Comparison of ENCODE assay signal across 8 cellular contexts in the genomic region with DNA sequence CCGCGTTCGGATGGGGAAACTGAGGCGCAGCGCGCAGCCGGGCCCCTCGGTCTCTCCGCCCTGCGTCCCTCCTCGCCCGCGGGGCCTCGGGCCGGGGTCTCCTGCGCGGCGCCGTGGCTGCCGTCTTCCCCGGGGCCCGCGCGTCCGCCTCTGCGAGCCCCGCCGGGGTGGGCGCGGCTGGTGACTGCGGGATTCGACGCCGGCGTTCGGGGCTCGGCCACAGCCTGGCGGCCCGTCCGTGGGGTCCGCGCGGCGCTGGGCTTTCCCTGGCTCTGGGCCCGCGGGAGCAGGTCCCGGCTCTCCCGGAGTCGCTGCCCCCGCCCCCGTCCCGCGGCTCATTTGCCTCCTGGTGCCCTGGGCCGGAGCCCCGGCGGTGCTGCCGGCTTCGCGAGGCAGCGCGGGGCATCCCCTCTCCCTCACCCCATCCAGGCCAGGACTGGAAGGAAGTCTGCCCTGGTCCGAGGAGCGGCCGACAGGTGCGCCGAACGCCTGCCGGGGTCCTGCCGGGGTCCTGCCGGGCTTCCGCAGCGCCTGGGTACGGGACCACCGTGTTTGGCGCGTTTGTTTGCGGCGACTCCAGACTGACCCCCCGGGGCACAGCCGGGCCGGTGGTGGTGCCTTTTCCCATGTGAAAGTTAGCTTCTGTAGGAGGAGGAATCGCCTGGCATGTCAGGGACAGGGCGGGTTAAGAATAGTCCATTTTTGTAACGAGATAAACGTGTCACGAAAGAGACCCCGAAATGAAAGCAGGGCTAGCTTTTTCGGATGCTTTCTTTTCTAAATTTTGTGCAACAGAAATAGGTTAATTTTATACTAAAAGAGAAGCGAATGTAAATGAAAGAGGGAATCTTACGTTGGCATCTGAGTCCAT. TPM values are rescaled to one million over a fixed set of nuclear protein-coding genes. Genes with fewer than 3 reads are reported as not detected.
A peak's percentile ranks its signal among the peaks of the same experiment; 100 is the strongest.
DNase-seq lines count a peak whose midpoint lies in the region; ATAC-seq, FAIRE-seq and TF ChIP-seq lines count a peak whose summit lies in the region.

No MANE protein-coding gene starts in this region.

- no peaks in the 10 kb centered on the region for H4K20me1 ChIP-seq in K562 (replicated peaks; ENCODE audit: control insufficient read depth, insufficient read depth, low read length)

- TF ChIP-seq POLR2A in K562 (conservative IDR thresholded peaks at IDR 0.05) = no peak

- in situ Hi-C loops in K562 (cut with MboI) = no loop called here

- H3K4me1 ChIP-seq in K562 (replicated peaks in 1 of 2; ENCODE audit: control insufficient read depth in 2 of 2, insufficient read depth in 2 of 2, low read length in 2 of 2) = peaks cover 9 to 72% of the 10 kb centered on the region in 2 experiments; a peak in 4 of 5 replicates
- H3K4me1 ChIP-seq in left lung = peaks cover 15 to 38% of the 10 kb centered on the region in 2 donors
- peaks cover 5% of the 10 kb centered on the region for H3K4me1 ChIP-seq in thymus (ENCODE audit: control insufficient read depth, insufficient read depth, low read length)

- TF ChIP-seq EP300 in K562 (IDR thresholded peaks at IDR 0.05; ENCODE audit: low read length) = no peak

- H3K9me3 ChIP-seq in K562 (replicated peaks; ENCODE audit: control insufficient read depth, insufficient read depth, low read depth, low read length) (no peaks in the 10 kb centered on the region), left lung (no peaks in the 10 kb centered on the region), thymus (ENCODE audit: control insufficient read depth) (no peaks in the 10 kb centered on the region)

- no peak for FAIRE-seq in K562 (lab: Jason Lieb, UNC)

- intact Hi-C loops in K562 (cut with micrococcal nuclease) = no loop called here
- intact Hi-C loops in left lung (cut with DNase I) = no loop called here

- H3K4me3 ChIP-seq in GM12864 (ENCODE audit: low read depth, low read length) = peak overlapping the region; percentile 92
- peak overlapping the region; percentile 97 for H3K4me3 ChIP-seq in K562
- peak overlapping the region; percentile 70 to 86 for H3K4me3 ChIP-seq in left lung
- peak overlapping the region; percentile 96 for H3K4me3 ChIP-seq in thymus (ENCODE audit: low read length)

- no peak for TF ChIP-seq CTCF in GM12864 (IDR thresholded peaks at IDR 0.05; ENCODE audit: low read depth, low read length, missing control alignments)
- TF ChIP-seq CTCF in K562 (IDR thresholded peaks at IDR 0.05 in 2 of 3, conservative IDR thresholded peaks at IDR 0.05 in 1 of 3; ENCODE audit: insufficient read depth in 2 of 3, low read depth in 1 of 3, low read length in 3 of 3) = no peak
- no peak for TF ChIP-seq CTCF in left lung (IDR thresholded peaks at IDR 0.05)

- no TSS peak for BruUV-seq in K562 (replicated peaks; lab: Mats Ljungman, UMichigan)

- ATAC-seq in HG03442 (IDR thresholded peaks at IDR 0.05; ENCODE audit: unreplicated experiment) (peak; percentile 23), K562 (peak; percentile 49), left lung (peak; percentile 4), GM21576 (IDR thresholded peaks at IDR 0.05; ENCODE audit: unreplicated experiment) (no peak)

- H3K79me2 ChIP-seq in K562 (ENCODE audit: control insufficient read depth, insufficient read depth, low read length) = peaks cover 20% of the 10 kb centered on the region

- H3K27me3 ChIP-seq in K562 (ENCODE audit: control insufficient read depth in 2 of 2, insufficient read depth in 2 of 2, low read length in 2 of 2) = no peaks in the 10 kb centered on the region
- no peaks in the 10 kb centered on the region for H3K27me3 ChIP-seq in left lung
- H3K27me3 ChIP-seq in thymus (ENCODE audit: control insufficient read depth, insufficient read depth) = peaks cover 2% of the 10 kb centered on the region

- peak overlapping the region; percentile 70 for H3K27ac ChIP-seq in K562 (ENCODE audit: extremely low read depth, low read depth, low read length)
- H3K27ac ChIP-seq in left lung = peak overlapping the region; percentile 33 to 67
- no peak overlapping the region for H3K27ac ChIP-seq in thymus (ENCODE audit: low read depth)

- CTCF ChIA-PET in K562 (lab: Yijun Ruan, JAX; ENCODE audit: low intra/inter-chr PET ratio) = interaction anchor here (0.7 to 5.7 kb wide), 2 partner anchors 36 to 109 kb away, joined by 7 to 64 read pairs; no protein-coding TSS in a partner anchor

- peak overlapping the region; percentile 78 for H3K4me2 ChIP-seq in K562 (ENCODE audit: insufficient read depth, low read length)

- no peaks in the 10 kb centered on the region for H3K9me1 ChIP-seq in K562 (ENCODE audit: control insufficient read depth, insufficient read depth, low read length)

- H3K9ac ChIP-seq in K562 (ENCODE audit: insufficient read depth in 1 of 2, low read depth in 2 of 2, low read length in 2 of 2) = peak overlapping the region; percentile 85 to 96

- no peak for TF ChIP-seq RAD21 in K562 (CRISPR knock-in tag; conservative IDR thresholded peaks at IDR 0.05 in 1 of 2, IDR thresholded peaks at IDR 0.05 in 1 of 2)

- H3K36me3 ChIP-seq in K562 (ENCODE audit: control insufficient read depth, insufficient read depth, low read length) (peaks cover 21% of the 10 kb centered on the region; the same call in 1 of the 3 replicates), left lung (peaks cover under 1 to 26% of the 10 kb centered on the region in 2 donors), thymus (ENCODE audit: control insufficient read depth, insufficient read depth) (peaks cover 26% of the 10 kb centered on the region)

- 6% methylated on average over 64 of the region's 90 CpGs for WGBS in K562 (ENCODE audit: insufficient coverage, low coverage, missing lambda C conversion rate)
- WGBS in thymus = 6% methylated on average over 90 of the region's 90 CpGs

- POLR2A ChIA-PET in K562 (lab: Yijun Ruan, JAX) = interaction anchor here (0.6 to 2.7 kb wide), 4 partner anchors 11 to 537 kb away, joined by 3 to 8 read pairs (median 6); no protein-coding TSS in a partner anchor

- H2AFZ ChIP-seq in K562 (ENCODE audit: low read depth, low read length) = peak overlapping the region; percentile 98; the same call in 1 of the 2 replicates

- DNase-seq in GM12864 (ENCODE audit: low read depth) (no peak), K562 (ENCODE audit: extremely low read depth in 1 of 4, low spot score in 3 of 4) (peak in 1 of 4 experiments; percentile 72), left lung (peak in 1 of 2 donors; percentile 84), foreskin melanocyte (no peak), AML-193 (lab: John Stamatoyannopoulos, UW) (no peak)

TF ChIP-seq in K562, 482 proteins besides CTCF, POLR2A, EP300 and RAD21 (continues in another document):
- TF ChIP-seq TAF15 (IDR thresholded peaks at IDR 0.05; ENCODE audit: low read depth, low read length) = no peak
- TF ChIP-seq RBM22 (IDR thresholded peaks at IDR 0.05; ENCODE audit: low read depth, low read length, poor library complexity, severe bottlenecking) = no peak
- peak; percentile 36 for TF ChIP-seq GABPA (tag; conservative IDR thresholded peaks at IDR 0.05; ENCODE audit: low read depth)
- TF ChIP-seq HNRNPUL1 (IDR thresholded peaks at IDR 0.05; ENCODE audit: low read length) = no peak
- no peak for TF ChIP-seq NCOR1 (IDR thresholded peaks at IDR 0.05)
- TF ChIP-seq ZNF778 (CRISPR knock-in tag; IDR thresholded peaks at IDR 0.05) = no peak
- no peak for TF ChIP-seq TBL1XR1 (IDR thresholded peaks at IDR 0.05; ENCODE audit: low read length in 2 of 2)

RNA-seq across cellular contexts. Expression of gene CHMP6, which starts 0.7 kb away (rescaled TPM):
- 33.8 and 66.2 TPM in 2 replicates for total RNA-seq in K562 (2011; cell fraction: chromatin; rRNA removed; ENCODE audit: low replicate concordance)
- 40.5 and 47.9 TPM in 2 replicates for total RNA-seq in K562 (2011; cell fraction: nucleolus; rRNA removed)
- total RNA-seq in K562 (2011; cell fraction: nucleoplasm; rRNA removed) = 22.9 and 24.6 TPM in 2 replicates
- 10.3 and 12.9 TPM in 2 replicates for total RNA-seq in K562 (2014; rRNA removed)
- total RNA-seq in K562 (2014; rRNA removed; fragmentation: Illumina TruSeq; extraction: Trizol) = 14.4 and 15.7 TPM in 2 replicates
- total RNA-seq in K562 (2015; rRNA removed; fragmentation: Illumina TruSeq; extraction: Trizol) = 12.7 and 13.8 TPM in 2 replicates
- 25.6 and 26.8 TPM in 2 replicates for total RNA-seq in K562 (2021)
- polyA plus RNA-seq in K562 (2011; rRNA removed) = 8.0 and 13.4 TPM in 2 replicates
- polyA plus RNA-seq in K562 (2011; cell fraction: cytosol; rRNA removed) = 10.5 and 35.5 TPM in 2 replicates
- 10.7 and 20.1 TPM in 2 replicates for polyA plus RNA-seq in K562 (2011; cell fraction: nucleus; rRNA removed)
- polyA plus RNA-seq in K562 (2012) = 13.7 and 20.1 TPM in 2 replicates
- 11.4 and 15.5 TPM in 2 replicates for polyA plus RNA-seq in K562 (2014; fragmentation: Illumina TruSeq; extraction: Trizol)
- polyA plus RNA-seq in K562 (2014; fragmentation: Nextera tagmentation; extraction: Ambion mirVana) = 1 to 10 TPM in 1 of 2 experiments, under 1 TPM in 1; 0.25 to 1.8 TPM
- 28.3 and 30.4 TPM in 2 replicates for polyA plus RNA-seq in K562 (2014; rRNA removed)
- 11.2 and 15.9 TPM in 2 replicates for polyA minus RNA-seq in K562 (2011; rRNA and poly(A)+ RNA removed)
- 5.0 and 8.7 TPM in 2 replicates for polyA minus RNA-seq in K562 (2011; cell fraction: cytosol; rRNA and poly(A)+ RNA removed)
- polyA minus RNA-seq in K562 (2011; cell fraction: nucleus; rRNA and poly(A)+ RNA removed) = 13.5 and 13.7 TPM in 2 replicates
- total RNA-seq in left lung = 10 to 100 TPM; 28.2 to 32.7 TPM
- polyA plus RNA-seq in thymus = 30.8 TPM

RNA-seq across cellular contexts. Expression of gene BAIAP2, which starts 42.6 kb away (rescaled TPM):
- total RNA-seq in K562 (2011; cell fraction: chromatin; rRNA removed; ENCODE audit: low replicate concordance) = 69.8 and 141 TPM in 2 replicates
- 54.5 and 61.0 TPM in 2 replicates for total RNA-seq in K562 (2011; cell fraction: nucleolus; rRNA removed)
- 40.5 and 42.0 TPM in 2 replicates for total RNA-seq in K562 (2011; cell fraction: nucleoplasm; rRNA removed)
- total RNA-seq in K562 (2014; rRNA removed) (26.7 and 31.9 TPM in 2 replicates), K562 (2014; rRNA removed; fragmentation: Illumina TruSeq; extraction: Trizol) (14.2 and 17.7 TPM in 2 replicates), K562 (2015; rRNA removed; fragmentation: Illumina TruSeq; extraction: Trizol) (18.4 and 21.2 TPM in 2 replicates), K562 (2021) (44.7 and 51.6 TPM in 2 replicates), left lung (100 to 1,000 TPM in 1 of 2 donors, 10 to 100 TPM in 1; 76.3 to 135 TPM)
- polyA plus RNA-seq in K562 (2011; rRNA removed) (9.8 and 13.6 TPM in 2 replicates), K562 (2014; fragmentation: Illumina TruSeq; extraction: Trizol) (20.7 and 30.0 TPM in 2 replicates), K562 (2014; fragmentation: Nextera tagmentation; extraction: Ambion mirVana) (1 to 10 TPM; 2.3 to 2.4 TPM), K562 (2014; rRNA removed) (17.3 and 23.2 TPM in 2 replicates), thymus (23.1 TPM)
- 9.8 and 28.7 TPM in 2 replicates for polyA plus RNA-seq in K562 (2011; cell fraction: cytosol; rRNA removed)
- polyA plus RNA-seq in K562 (2011; cell fraction: nucleus; rRNA removed) = 37.7 and 77.3 TPM in 2 replicates
- polyA plus RNA-seq in K562 (2012) = 37.1 and 42.6 TPM in 2 replicates
- 11.9 and 13.6 TPM in 2 replicates for polyA minus RNA-seq in K562 (2011; rRNA and poly(A)+ RNA removed)
- 22.8 and 24.8 TPM in 2 replicates for polyA minus RNA-seq in K562 (2011; cell fraction: cytosol; rRNA and poly(A)+ RNA removed)
- 38.3 and 38.6 TPM in 2 replicates for polyA minus RNA-seq in K562 (2011; cell fraction: nucleus; rRNA and poly(A)+ RNA removed)
